ENCODE assay signal across 2 cellular contexts in the genomic region with DNA sequence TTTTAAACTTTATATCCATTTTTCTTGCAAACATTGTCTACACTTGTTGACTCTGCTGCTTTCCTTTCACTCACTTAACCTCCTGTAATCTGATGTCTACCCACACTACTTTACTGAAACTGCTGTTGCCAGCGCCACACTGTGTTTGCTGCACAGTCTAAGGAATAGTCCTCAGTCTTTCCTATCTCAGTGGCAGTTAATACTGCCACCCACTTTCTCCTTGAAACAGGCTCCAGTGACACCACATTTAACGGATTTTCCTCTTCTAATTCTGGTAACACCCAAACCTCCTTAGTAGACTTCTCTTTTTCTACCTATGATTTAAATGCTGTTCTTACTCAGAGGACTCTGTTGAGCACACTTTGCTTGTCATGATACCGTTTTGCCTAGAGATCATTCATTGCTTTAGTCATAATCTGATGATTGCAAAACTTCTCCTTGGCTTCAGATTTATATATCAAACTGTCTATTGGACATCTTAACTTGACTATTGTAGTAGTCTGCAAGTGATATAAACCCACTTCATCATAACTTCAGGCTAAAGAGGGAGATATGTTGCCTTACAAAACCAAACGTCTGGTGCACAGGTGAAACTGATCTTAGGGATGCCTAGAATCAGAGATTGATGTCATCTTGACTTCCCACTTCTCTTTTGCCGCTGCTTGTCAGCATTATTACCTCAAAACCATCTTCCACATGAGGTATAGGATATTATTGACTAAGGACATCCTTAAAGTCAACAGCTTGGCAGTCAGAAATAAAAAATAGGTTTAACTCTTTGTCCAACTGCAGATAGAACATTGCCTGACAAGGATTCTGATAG.
TF ChIP-seq lines count a peak whose summit lies in the region.

No MANE protein-coding gene starts in this region.

TF ChIP-seq in GM12878, 131 proteins besides CTCF, POLR2A, EP300 and RAD21 (continued from another document and continues in another):
- TF ChIP-seq, protein P1, sequence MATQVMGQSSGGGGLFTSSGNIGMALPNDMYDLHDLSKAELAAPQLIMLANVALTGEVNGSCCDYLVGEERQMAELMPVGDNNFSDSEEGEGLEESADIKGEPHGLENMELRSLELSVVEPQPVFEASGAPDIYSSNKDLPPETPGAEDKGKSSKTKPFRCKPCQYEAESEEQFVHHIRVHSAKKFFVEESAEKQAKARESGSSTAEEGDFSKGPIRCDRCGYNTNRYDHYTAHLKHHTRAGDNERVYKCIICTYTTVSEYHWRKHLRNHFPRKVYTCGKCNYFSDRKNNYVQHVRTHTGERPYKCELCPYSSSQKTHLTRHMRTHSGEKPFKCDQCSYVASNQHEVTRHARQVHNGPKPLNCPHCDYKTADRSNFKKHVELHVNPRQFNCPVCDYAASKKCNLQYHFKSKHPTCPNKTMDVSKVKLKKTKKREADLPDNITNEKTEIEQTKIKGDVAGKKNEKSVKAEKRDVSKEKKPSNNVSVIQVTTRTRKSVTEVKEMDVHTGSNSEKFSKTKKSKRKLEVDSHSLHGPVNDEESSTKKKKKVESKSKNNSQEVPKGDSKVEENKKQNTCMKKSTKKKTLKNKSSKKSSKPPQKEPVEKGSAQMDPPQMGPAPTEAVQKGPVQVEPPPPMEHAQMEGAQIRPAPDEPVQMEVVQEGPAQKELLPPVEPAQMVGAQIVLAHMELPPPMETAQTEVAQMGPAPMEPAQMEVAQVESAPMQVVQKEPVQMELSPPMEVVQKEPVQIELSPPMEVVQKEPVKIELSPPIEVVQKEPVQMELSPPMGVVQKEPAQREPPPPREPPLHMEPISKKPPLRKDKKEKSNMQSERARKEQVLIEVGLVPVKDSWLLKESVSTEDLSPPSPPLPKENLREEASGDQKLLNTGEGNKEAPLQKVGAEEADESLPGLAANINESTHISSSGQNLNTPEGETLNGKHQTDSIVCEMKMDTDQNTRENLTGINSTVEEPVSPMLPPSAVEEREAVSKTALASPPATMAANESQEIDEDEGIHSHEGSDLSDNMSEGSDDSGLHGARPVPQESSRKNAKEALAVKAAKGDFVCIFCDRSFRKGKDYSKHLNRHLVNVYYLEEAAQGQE (IDR thresholded peaks at IDR 0.05; ENCODE audit: low read depth, low read length): no peak
- TF ChIP-seq PAX5 (IDR thresholded peaks at IDR 0.05; ENCODE audit: borderline replicate concordance, low read depth, low read length) (no peak), NRF1 (conservative IDR thresholded peaks at IDR 0.05; ENCODE audit: low read depth, low read length) (no peak), PBX3 (IDR thresholded peaks at IDR 0.05; ENCODE audit: insufficient replicate concordance, low read depth, low read length) (no peak), POLR2AphosphoS2 (IDR thresholded peaks at IDR 0.05; ENCODE audit: low read depth, low read length) (0 out of 2 replicates have a peak, but pooled peaks have one; percentile 13), HDGF (IDR thresholded peaks at IDR 0.05) (no peak), YBX1 (IDR thresholded peaks at IDR 0.05) (no peak), CREM (IDR thresholded peaks at IDR 0.05; ENCODE audit: low read depth) (0 out of 2 replicates have a peak, but pooled peaks have one; percentile 31), NBN (IDR thresholded peaks at IDR 0.05) (no peak), MEF2B (IDR thresholded peaks at IDR 0.05; ENCODE audit: partially characterized antibody, poor library complexity, severe bottlenecking) (no peak), FOXK2 (IDR thresholded peaks at IDR 0.05) (no peak), E4F1 (IDR thresholded peaks at IDR 0.05; ENCODE audit: borderline replicate concordance, partially characterized antibody) (no peak), MXI1 (IDR thresholded peaks at IDR 0.05; ENCODE audit: low read depth, low read length) (no peak), ETV6 (conservative IDR thresholded peaks at IDR 0.05 in 1 of 2, IDR thresholded peaks at IDR 0.05 in 1 of 2; ENCODE audit: borderline replicate concordance in 1 of 2, low read depth in 1 of 2) (no peak), SRF (IDR thresholded peaks at IDR 0.05; ENCODE audit: low read depth in 2 of 2, low read length in 2 of 2) (no peak)
- TF ChIP-seq, protein P2, sequence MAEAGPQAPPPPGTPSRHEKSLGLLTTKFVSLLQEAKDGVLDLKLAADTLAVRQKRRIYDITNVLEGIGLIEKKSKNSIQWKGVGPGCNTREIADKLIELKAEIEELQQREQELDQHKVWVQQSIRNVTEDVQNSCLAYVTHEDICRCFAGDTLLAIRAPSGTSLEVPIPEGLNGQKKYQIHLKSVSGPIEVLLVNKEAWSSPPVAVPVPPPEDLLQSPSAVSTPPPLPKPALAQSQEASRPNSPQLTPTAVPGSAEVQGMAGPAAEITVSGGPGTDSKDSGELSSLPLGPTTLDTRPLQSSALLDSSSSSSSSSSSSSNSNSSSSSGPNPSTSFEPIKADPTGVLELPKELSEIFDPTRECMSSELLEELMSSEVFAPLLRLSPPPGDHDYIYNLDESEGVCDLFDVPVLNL (IDR thresholded peaks at IDR 0.05; ENCODE audit: low read depth, low read length): no peak

TF ChIP-seq in SK-N-SH treated with all-trans-retinoic acid at 6 μM for 48 hours, 23 proteins besides CTCF, POLR2A, EP300 and RAD21 (continued from another document):
- TF ChIP-seq, protein P3, sequence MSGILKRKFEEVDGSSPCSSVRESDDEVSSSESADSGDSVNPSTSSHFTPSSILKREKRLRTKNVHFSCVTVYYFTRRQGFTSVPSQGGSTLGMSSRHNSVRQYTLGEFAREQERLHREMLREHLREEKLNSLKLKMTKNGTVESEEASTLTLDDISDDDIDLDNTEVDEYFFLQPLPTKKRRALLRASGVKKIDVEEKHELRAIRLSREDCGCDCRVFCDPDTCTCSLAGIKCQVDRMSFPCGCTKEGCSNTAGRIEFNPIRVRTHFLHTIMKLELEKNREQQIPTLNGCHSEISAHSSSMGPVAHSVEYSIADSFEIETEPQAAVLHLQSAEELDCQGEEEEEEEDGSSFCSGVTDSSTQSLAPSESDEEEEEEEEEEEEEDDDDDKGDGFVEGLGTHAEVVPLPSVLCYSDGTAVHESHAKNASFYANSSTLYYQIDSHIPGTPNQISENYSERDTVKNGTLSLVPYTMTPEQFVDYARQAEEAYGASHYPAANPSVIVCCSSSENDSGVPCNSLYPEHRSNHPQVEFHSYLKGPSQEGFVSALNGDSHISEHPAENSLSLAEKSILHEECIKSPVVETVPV (CRISPR knock-in tag; IDR thresholded peaks at IDR 0.05): no peak
- TF ChIP-seq TOX (CRISPR knock-in tag; IDR thresholded peaks at IDR 0.05; ENCODE audit: borderline replicate concordance): no peak
- no peak for TF ChIP-seq BACH2 (CRISPR knock-in tag; IDR thresholded peaks at IDR 0.05; ENCODE audit: borderline replicate concordance)
